ENCODE assay signal across 27 cellular contexts in the genomic region with DNA sequence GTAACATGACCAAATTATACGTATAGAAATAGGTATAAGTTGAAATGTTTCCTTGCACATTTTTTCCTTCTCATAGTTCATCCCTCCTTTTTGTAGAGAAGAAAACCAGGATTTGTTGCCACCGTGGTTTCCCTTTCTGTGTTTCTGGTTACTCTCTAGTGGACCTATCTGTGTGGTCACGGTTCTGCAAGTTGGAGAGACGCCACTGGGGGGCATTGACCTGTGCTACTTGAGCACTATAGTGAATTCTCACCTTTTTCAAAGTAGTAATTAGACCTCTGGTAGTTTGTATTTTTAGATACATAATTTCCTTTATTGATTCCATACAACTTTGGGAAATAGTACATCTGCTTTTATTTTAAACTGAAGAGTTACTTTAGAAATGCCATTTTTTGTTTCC.
DNase-seq lines count a peak whose midpoint lies in the region; ATAC-seq and TF ChIP-seq lines count a peak whose summit lies in the region.
"Had no signal": no experiment of that assay in that cellular context is flagged by ENCODE, and none has a peak within 500 bp of the region (broad histone marks: within the 10 kb centered on the region; RNA-seq: fewer than 3 reads in every experiment).

No MANE protein-coding gene starts in this region.

- POLR2A ChIA-PET in WTC11 (lab: Charles Lee) = no interaction called here

- H3K27me3 Mint-ChIP-seq in WTC11 (ENCODE audit: low read depth) = no peaks in the 10 kb centered on the region
- H3K27me3 Mint-ChIP-seq: activated B cell treated with CpG ODN at 0.5 μM for 24 hours; naive B cell; stimulated activated naive CD8-positive, alpha-beta T cell treated with anti-CD3 and anti-CD28 coated beads, Interleukin-15, Interleukin-2, amounts not matched to agents 100 ng/mL and 50 ng/mL, for 24 hours had no signal

- no peaks in the 10 kb centered on the region for H3K36me3 Mint-ChIP-seq in WTC11
- H3K36me3 Mint-ChIP-seq: CD8-positive, alpha-beta T cell; naive B cell had no signal

- peaks cover 15% of the 10 kb centered on the region for H3K4me1 Mint-ChIP-seq in WTC11
- H3K4me1 Mint-ChIP-seq: activated B cell treated with CpG ODN at 0.5 μM for 24 hours, naive B cell had no signal

- no peak overlapping the region for H3K4me3 Mint-ChIP-seq in WTC11
- H3K4me3 Mint-ChIP-seq: activated B cell treated with CpG ODN at 0.5 μM for 24 hours; CD8-positive, alpha-beta T cell; naive B cell; stimulated activated naive CD8-positive, alpha-beta T cell treated with anti-CD3 and anti-CD28 coated beads, Interleukin-15, Interleukin-2, amounts not matched to agents 100 ng/mL and 50 ng/mL, for 24 hours had no signal

- H3K4me3 ChIP-seq in retinal pigment epithelial cell (ENCODE audit: low read length) = no peak overlapping the region
- H3K4me3 ChIP-seq: left lung, PC-9, thoracic aorta had no signal

- no peak overlapping the region for H3K27ac Mint-ChIP-seq in WTC11
- H3K27ac Mint-ChIP-seq: activated B cell treated with CpG ODN at 0.5 μM for 24 hours; CD8-positive, alpha-beta T cell; naive B cell; stimulated activated naive CD8-positive, alpha-beta T cell treated with anti-CD3 and anti-CD28 coated beads, Interleukin-15, Interleukin-2, amounts not matched to agents 100 ng/mL and 50 ng/mL, for 24 hours had no signal

- TF ChIP-seq CTCF in WTC11 (IDR thresholded peaks at IDR 0.05) (no peak), retinal pigment epithelial cell (conservative IDR thresholded peaks at IDR 0.05; ENCODE audit: low read depth, low read length) (peak; percentile 1)

- ATAC-seq in WTC11 (peak; percentile 65; the same call in 1 of the 2 replicates), HG03571 (IDR thresholded peaks at IDR 0.05; ENCODE audit: unreplicated experiment) (no peak), GM18498 (IDR thresholded peaks at IDR 0.05; ENCODE audit: unreplicated experiment) (no peak)
- ATAC-seq: CD8-positive, alpha-beta T cell; left lung had no signal

- CTCF ChIA-PET in WTC11 (lab: Charles Lee) = no interaction called here

- DNase-seq in NCI-H82 (lab: John Stamatoyannopoulos, UW) (peak; percentile 15), NCI-H82 treated with DMSO at 0.1 percent for 48 hours (lab: John Stamatoyannopoulos, UW; ENCODE audit: unreplicated experiment) (no peak), NCI-H146 (lab: John Stamatoyannopoulos, UW) (peak; percentile 40), WTC11 (ENCODE audit: low spot score) (peak; percentile 62), retinal pigment epithelial cell (ENCODE audit: low read depth) (no peak), NCI-H1105 (lab: John Stamatoyannopoulos, UW) (no peak)
- DNase-seq: 8988T; activated B cell treated with CpG ODN at 0.5 μM for 24 hours; activated CD4-positive, alpha-beta T cell treated with anti-CD3 and anti-CD28 coated beads, Interleukin-2, amount 50 U/mL, for 4 hours; activated CD8-positive, alpha-beta memory T cell treated with anti-CD3 and anti-CD28 coated beads, Interleukin-2, amount 50 U/mL, for 4 hours; activated naive CD4-positive, alpha-beta T cell treated with anti-CD3 and anti-CD28 coated beads, Interleukin-2, amount 50 U/mL, for 16 hours; amygdala; CD8-positive, alpha-beta T cell; H7; left lung; naive B cell; NCI-H187; NCI-H526 treated with DMSO at 0.1 percent for 48 hours; PC-9; SHP77; small intestine; SW 1271; T1000 had no signal

- no peaks in the 10 kb centered on the region for H3K9me3 Mint-ChIP-seq in WTC11
- H3K9me3 Mint-ChIP-seq: activated B cell treated with CpG ODN at 0.5 μM for 24 hours; CD8-positive, alpha-beta T cell; stimulated activated naive CD8-positive, alpha-beta T cell treated with anti-CD3 and anti-CD28 coated beads, Interleukin-15, Interleukin-2, amounts not matched to agents 100 ng/mL and 50 ng/mL, for 24 hours had no signal

TF ChIP-seq in WTC11, 78 proteins besides CTCF, POLR2A, EP300 and RAD21 (continues in another document):
- TF ChIP-seq MYBL2 (CRISPR knock-in tag; IDR thresholded peaks at IDR 0.05) (no peak), FOXJ3 (CRISPR knock-in tag; IDR thresholded peaks at IDR 0.05; ENCODE audit: borderline replicate concordance) (no peak), ZBTB21 (CRISPR knock-in tag; IDR thresholded peaks at IDR 0.05; ENCODE audit: borderline replicate concordance) (no peak), KAT7 (CRISPR knock-in tag; IDR thresholded peaks at IDR 0.05; ENCODE audit: borderline replicate concordance) (no peak), GRHL2 (CRISPR knock-in tag; IDR thresholded peaks at IDR 0.05; ENCODE audit: insufficient replicate concordance, severe bottlenecking) (no peak), ETV6 (CRISPR knock-in tag; IDR thresholded peaks at IDR 0.05) (no peak), HMGA2 (CRISPR knock-in tag; IDR thresholded peaks at IDR 0.05) (no peak)
- TF ChIP-seq, protein P1, sequence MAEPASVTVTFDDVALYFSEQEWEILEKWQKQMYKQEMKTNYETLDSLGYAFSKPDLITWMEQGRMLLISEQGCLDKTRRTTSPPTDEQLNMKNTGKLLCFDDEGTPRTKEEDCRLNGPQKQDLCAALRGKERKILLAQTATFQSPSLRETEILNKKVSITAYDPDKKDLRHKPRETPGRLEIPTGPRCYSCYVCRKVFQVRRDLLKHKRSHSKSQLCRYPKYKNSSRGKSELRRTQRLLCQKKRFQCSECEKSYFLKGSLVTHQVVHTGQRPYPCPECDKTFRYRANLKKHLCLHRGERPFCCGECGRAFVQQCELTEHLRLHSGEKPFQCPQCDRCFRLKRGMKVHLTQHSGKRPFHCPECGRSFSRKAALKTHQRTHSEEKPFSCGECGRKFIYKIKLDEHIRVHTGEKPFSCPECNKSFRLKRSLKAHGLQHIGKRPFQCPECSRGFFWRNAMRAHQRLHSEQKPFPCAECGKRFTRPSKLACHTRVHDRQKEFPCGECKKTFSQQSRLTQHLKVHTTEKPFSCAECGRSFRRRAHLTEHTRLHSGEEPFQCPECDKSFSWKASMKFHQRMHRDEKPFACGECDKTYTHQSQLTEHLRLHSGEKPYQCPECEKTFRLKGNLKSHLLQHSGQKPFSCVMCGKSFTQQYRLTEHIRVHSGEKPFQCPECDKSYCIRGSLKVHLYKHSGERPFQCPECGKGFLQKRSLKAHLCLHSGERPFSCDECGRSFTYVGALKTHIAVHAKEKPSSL (CRISPR knock-in tag; conservative IDR thresholded peaks at IDR 0.05) = no peak
- TF ChIP-seq, protein P2, sequence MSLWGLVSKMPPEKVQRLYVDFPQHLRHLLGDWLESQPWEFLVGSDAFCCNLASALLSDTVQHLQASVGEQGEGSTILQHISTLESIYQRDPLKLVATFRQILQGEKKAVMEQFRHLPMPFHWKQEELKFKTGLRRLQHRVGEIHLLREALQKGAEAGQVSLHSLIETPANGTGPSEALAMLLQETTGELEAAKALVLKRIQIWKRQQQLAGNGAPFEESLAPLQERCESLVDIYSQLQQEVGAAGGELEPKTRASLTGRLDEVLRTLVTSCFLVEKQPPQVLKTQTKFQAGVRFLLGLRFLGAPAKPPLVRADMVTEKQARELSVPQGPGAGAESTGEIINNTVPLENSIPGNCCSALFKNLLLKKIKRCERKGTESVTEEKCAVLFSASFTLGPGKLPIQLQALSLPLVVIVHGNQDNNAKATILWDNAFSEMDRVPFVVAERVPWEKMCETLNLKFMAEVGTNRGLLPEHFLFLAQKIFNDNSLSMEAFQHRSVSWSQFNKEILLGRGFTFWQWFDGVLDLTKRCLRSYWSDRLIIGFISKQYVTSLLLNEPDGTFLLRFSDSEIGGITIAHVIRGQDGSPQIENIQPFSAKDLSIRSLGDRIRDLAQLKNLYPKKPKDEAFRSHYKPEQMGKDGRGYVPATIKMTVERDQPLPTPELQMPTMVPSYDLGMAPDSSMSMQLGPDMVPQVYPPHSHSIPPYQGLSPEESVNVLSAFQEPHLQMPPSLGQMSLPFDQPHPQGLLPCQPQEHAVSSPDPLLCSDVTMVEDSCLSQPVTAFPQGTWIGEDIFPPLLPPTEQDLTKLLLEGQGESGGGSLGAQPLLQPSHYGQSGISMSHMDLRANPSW (CRISPR knock-in tag; conservative IDR thresholded peaks at IDR 0.05; ENCODE audit: low read depth) = no peak
- TF ChIP-seq, protein P3, sequence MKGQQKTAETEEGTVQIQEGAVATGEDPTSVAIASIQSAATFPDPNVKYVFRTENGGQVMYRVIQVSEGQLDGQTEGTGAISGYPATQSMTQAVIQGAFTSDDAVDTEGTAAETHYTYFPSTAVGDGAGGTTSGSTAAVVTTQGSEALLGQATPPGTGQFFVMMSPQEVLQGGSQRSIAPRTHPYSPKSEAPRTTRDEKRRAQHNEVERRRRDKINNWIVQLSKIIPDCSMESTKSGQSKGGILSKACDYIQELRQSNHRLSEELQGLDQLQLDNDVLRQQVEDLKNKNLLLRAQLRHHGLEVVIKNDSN (CRISPR knock-in tag; IDR thresholded peaks at IDR 0.05) = no peak
- TF ChIP-seq, protein P4, sequence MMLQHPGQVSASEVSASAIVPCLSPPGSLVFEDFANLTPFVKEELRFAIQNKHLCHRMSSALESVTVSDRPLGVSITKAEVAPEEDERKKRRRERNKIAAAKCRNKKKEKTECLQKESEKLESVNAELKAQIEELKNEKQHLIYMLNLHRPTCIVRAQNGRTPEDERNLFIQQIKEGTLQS (CRISPR knock-in tag; conservative IDR thresholded peaks at IDR 0.05) = no peak
- TF ChIP-seq, protein P5, sequence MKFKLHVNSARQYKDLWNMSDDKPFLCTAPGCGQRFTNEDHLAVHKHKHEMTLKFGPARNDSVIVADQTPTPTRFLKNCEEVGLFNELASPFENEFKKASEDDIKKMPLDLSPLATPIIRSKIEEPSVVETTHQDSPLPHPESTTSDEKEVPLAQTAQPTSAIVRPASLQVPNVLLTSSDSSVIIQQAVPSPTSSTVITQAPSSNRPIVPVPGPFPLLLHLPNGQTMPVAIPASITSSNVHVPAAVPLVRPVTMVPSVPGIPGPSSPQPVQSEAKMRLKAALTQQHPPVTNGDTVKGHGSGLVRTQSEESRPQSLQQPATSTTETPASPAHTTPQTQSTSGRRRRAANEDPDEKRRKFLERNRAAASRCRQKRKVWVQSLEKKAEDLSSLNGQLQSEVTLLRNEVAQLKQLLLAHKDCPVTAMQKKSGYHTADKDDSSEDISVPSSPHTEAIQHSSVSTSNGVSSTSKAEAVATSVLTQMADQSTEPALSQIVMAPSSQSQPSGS (CRISPR knock-in tag; IDR thresholded peaks at IDR 0.05; ENCODE audit: borderline replicate concordance, low read depth) = no peak
- TF ChIP-seq, protein P6, sequence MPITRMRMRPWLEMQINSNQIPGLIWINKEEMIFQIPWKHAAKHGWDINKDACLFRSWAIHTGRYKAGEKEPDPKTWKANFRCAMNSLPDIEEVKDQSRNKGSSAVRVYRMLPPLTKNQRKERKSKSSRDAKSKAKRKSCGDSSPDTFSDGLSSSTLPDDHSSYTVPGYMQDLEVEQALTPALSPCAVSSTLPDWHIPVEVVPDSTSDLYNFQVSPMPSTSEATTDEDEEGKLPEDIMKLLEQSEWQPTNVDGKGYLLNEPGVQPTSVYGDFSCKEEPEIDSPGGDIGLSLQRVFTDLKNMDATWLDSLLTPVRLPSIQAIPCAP (CRISPR knock-in tag; IDR thresholded peaks at IDR 0.05) = no peak
- TF ChIP-seq, protein P7, sequence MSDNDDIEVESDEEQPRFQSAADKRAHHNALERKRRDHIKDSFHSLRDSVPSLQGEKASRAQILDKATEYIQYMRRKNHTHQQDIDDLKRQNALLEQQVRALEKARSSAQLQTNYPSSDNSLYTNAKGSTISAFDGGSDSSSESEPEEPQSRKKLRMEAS (CRISPR knock-in tag; IDR thresholded peaks at IDR 0.05) = no peak

Comparison
In these comparisons a context has a peak if more than half of its experiments do, and no peak if none do; other contexts are left out.
1. DNase-seq: peak in NCI-H82 (single experiment), NCI-H146 (single experiment) and WTC11 (single experiment); none in NCI-H82 treated with DMSO at 0.1 percent for 48 hours (single experiment), retinal pigment epithelial cell (single experiment) and NCI-H1105 (single experiment).